In the genomic region with DNA sequence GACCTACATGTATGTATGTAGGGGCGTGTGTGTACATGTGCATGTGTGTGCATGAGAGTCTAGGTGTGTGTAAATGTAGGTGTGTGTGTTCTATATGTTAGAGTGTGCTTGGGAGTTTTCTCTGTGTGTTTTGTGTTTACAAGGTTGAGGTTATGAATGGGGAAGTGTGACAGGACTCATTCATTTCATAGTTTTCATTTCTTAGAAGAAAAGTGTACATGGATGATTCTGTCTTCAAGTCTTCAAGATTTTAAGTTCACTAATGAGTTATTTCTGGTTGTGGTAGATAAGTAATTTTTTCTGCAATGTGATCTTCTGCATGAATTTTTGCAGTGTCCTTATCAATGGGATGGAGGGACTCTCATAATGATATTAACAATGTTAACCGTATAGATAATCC, we compare ENCODE assay signal across 23 cellular contexts.
A peak's percentile ranks its signal among the peaks of the same experiment; 100 is the strongest.
DNase-seq lines count a peak whose midpoint lies in the region; ATAC-seq lines count a peak whose summit lies in the region.
"Had no signal": no experiment of that assay in that cellular context is flagged by ENCODE, and none has a peak within 500 bp of the region (broad histone marks: within the 10 kb centered on the region; RNA-seq: fewer than 3 reads in every experiment).

No MANE protein-coding gene starts in this region.

- no peak overlapping the region for H3K9ac ChIP-seq in neuronal stem cell (ENCODE audit: low read depth, low read length, poor library complexity)

- ATAC-seq in GM18502 (IDR thresholded peaks at IDR 0.05; ENCODE audit: poor library complexity, unreplicated experiment) (peak; percentile 59), GM21360 (IDR thresholded peaks at IDR 0.05; ENCODE audit: unreplicated experiment) (peak; percentile 43), HG02852 (IDR thresholded peaks at IDR 0.05; ENCODE audit: unreplicated experiment) (peak; percentile 75), HG03432 (IDR thresholded peaks at IDR 0.05; ENCODE audit: unreplicated experiment) (peak; percentile 58)
- ATAC-seq: T-helper 17 cell, WTC11 had no signal

- no CpG with 5 or more reads among the region's 2 CpGs for WGBS in neuronal stem cell (ENCODE audit: extremely low coverage in 2 of 2, insufficient read length in 2 of 2, insufficient replicate concordance in 1 of 2), 2 donors

- H3K27ac ChIP-seq in neuronal stem cell (replicated peaks; ENCODE audit: low read length): no peak overlapping the region
- H3K27ac ChIP-seq: thoracic aorta had no signal

- peaks cover 2 to 4% of the 10 kb centered on the region in 2 donors for H3K4me1 ChIP-seq in neuronal stem cell (ENCODE audit: control insufficient read depth in 2 of 2, insufficient read depth in 1 of 2, low read depth in 1 of 2, low read length in 2 of 2)

- no peaks in the 10 kb centered on the region for H3K36me3 ChIP-seq in neuronal stem cell (replicated peaks in 1 of 2; ENCODE audit: control insufficient read depth in 2 of 2, insufficient read depth in 2 of 2, low read length in 2 of 2)
- H3K36me3 ChIP-seq: thoracic aorta had no signal

- no peak overlapping the region for H3K23ac ChIP-seq in neuronal stem cell (ENCODE audit: low read depth, low read length, poor library complexity)

- H3K4me3 ChIP-seq in neuronal stem cell (ENCODE audit: low read length in 2 of 2): no peak overlapping the region
- H3K4me3 ChIP-seq: thoracic aorta had no signal

- H4K8ac ChIP-seq in neuronal stem cell (ENCODE audit: low read depth, low read length): no peak overlapping the region

- no peak overlapping the region for H3K4ac ChIP-seq in neuronal stem cell (ENCODE audit: low read length)

- no peak overlapping the region for H2BK120ac ChIP-seq in neuronal stem cell (ENCODE audit: low read depth, low read length)

- DNase-seq in effector CD4-positive, alpha-beta T cell: no peak
- no peak for DNase-seq in G401 (ENCODE audit: low spot score)
- DNase-seq in neuronal stem cell (ENCODE audit: low spot score): no peak
- DNase-seq in activated naive CD4-positive, alpha-beta T cell treated with Interleukin-2 at 50 U/mL for 16 hours: no peak
- DNase-seq: ACHN; activated CD4-positive, alpha-beta memory T cell treated with anti-CD3 and anti-CD28 coated beads for 36 hours; activated naive CD4-positive, alpha-beta T cell treated with anti-CD3 and anti-CD28 coated beads, Interleukin-2, amount 50 U/mL, for 16 hours; activated T-cell treated with anti-CD3 and anti-CD28 coated beads, Interleukin-2, amount 50 U/mL, for 24 hours; DMS153; H9; immature natural killer cell; NCI-H1417; NCI-H774; nucleus accumbens; SIG-M5; stimulated activated CD4-positive, alpha-beta T cell treated with anti-CD3 and anti-CD28 coated beads, Interleukin-12 subunit alpha, Interleukin-12 subunit beta, amount 100 ng/mL, for 4 hours; T-helper 17 cell had no signal

- H3K14ac ChIP-seq in neuronal stem cell (ENCODE audit: low read length): no peak overlapping the region

- H2AK5ac ChIP-seq in neuronal stem cell (ENCODE audit: low read depth, low read length): no peak overlapping the region

- H2BK5ac ChIP-seq in neuronal stem cell (ENCODE audit: low read length): no peak overlapping the region

- H3K27me3 ChIP-seq in neuronal stem cell (ENCODE audit: control insufficient read depth in 3 of 3, insufficient read depth in 3 of 3, low read depth in 1 of 3, low read length in 3 of 3): no peaks in the 10 kb centered on the region

- H3K9me3 ChIP-seq in neuronal stem cell (replicated peaks in 1 of 2; ENCODE audit: control insufficient read depth in 2 of 2, insufficient read depth in 1 of 2, low read depth in 1 of 2, low read length in 2 of 2): no peaks in the 10 kb centered on the region
- H3K9me3 ChIP-seq: thoracic aorta had no signal

- no peak overlapping the region for H2BK15ac ChIP-seq in neuronal stem cell (ENCODE audit: low read length)

- H3K18ac ChIP-seq in neuronal stem cell (ENCODE audit: low read length): no peak overlapping the region

- H3K4me2 ChIP-seq in neuronal stem cell (ENCODE audit: insufficient read depth, low read length, poor library complexity, severe bottlenecking): no peak overlapping the region

- no peaks in the 10 kb centered on the region for H3K79me1 ChIP-seq in neuronal stem cell (ENCODE audit: low read depth, low read length)

- in situ Hi-C loops in G401 (cut with HindIII; ENCODE audit: low sequenced_read_pairs): no loop called here

- no peak overlapping the region for H4K91ac ChIP-seq in neuronal stem cell (ENCODE audit: low read depth, low read length, poor library complexity)

- H2BK12ac ChIP-seq in neuronal stem cell (ENCODE audit: low read length): no peak overlapping the region

- H2AFZ ChIP-seq in neuronal stem cell (ENCODE audit: low read length): no peak overlapping the region
